ENCODE assay signal across 22 cellular contexts in the genomic region with DNA sequence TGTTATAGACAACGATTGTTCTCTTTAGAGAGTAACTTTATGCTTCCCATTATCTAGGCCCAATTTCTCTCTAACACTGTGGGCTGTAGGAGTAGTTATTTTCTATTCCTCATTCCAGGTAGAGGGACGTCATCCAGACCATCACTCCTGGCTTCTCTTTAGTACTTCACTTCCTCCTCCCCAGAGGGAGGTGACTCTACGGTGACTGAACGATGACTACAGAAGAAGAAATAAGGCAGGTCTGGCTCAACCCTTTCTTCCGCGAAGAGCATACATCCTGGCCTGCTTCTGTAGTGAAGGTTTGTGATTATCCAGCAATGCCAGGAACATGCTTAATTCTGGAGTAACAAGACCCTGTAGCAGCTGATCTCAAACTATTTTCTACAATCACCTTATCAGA.
"Had no signal": no experiment of that assay in that cellular context is flagged by ENCODE, and none has a peak within 500 bp of the region (broad histone marks: within the 10 kb centered on the region; RNA-seq: fewer than 3 reads in every experiment).

No MANE protein-coding gene starts in this region.

- H3K4me3 Mint-ChIP-seq: memory B cell; natural killer cell; neural crest cell; stimulated activated effector memory CD8-positive, alpha-beta T cell treated with anti-CD3 and anti-CD28 coated beads, Interleukin-12 subunit alpha, Interleukin-12 subunit beta, amount 100 ng/mL, for 72 hours had no signal

- H3K27me3 ChIP-seq: dorsolateral prefrontal cortex, gastrocnemius medialis, neutrophil, pancreas, right lobe of liver, stomach, thyroid gland, vagina had no signal

- DNase-seq: dorsolateral prefrontal cortex; effector CD4-positive, alpha-beta T cell; erythroblast; gastrocnemius medialis; head of caudate nucleus; natural killer cell; pancreas; right lobe of liver; small intestine; stimulated activated CD4-positive, alpha-beta T cell treated with anti-CD3 and anti-CD28 coated beads, Interleukin-15, amount 100 ng/mL, for 24 hours; stimulated activated CD4-positive, alpha-beta T cell treated with anti-CD3 and anti-CD28 coated beads, Interleukin-4, amount 100 ng/mL, for 1 hour; stimulated activated naive CD4-positive, alpha-beta T cell treated with Interleukin-2 at 50 U/mL for 16 hours; stomach; thyroid gland had no signal

- FAIRE-seq: colon, keratinocyte, pancreas, small intestine had no signal

- H3K4me1 Mint-ChIP-seq: memory B cell, neural crest cell had no signal

- ATAC-seq: gastrocnemius medialis; left lobe of liver; natural killer cell; pancreas; right lobe of liver; stimulated activated effector memory CD8-positive, alpha-beta T cell treated with anti-CD3 and anti-CD28 coated beads, Interleukin-12 subunit alpha, Interleukin-12 subunit beta, amount 100 ng/mL, for 72 hours had no signal

- H3K36me3 Mint-ChIP-seq: natural killer cell had no signal

- H3K4me1 ChIP-seq: gastrocnemius medialis, pancreas, right lobe of liver, stomach, vagina had no signal

- H3K9me3 Mint-ChIP-seq: memory B cell; natural killer cell; neural crest cell; stimulated activated effector memory CD8-positive, alpha-beta T cell treated with anti-CD3 and anti-CD28 coated beads, Interleukin-12 subunit alpha, Interleukin-12 subunit beta, amount 100 ng/mL, for 72 hours had no signal

- H3K27ac ChIP-seq: dorsolateral prefrontal cortex, gastrocnemius medialis, neutrophil, pancreas, right lobe of liver, stomach, vagina had no signal

- H3K27me3 Mint-ChIP-seq: memory B cell had no signal

- H3K27ac Mint-ChIP-seq: memory B cell; natural killer cell; stimulated activated effector memory CD8-positive, alpha-beta T cell treated with anti-CD3 and anti-CD28 coated beads, Interleukin-12 subunit alpha, Interleukin-12 subunit beta, amount 100 ng/mL, for 72 hours had no signal
